ENCODE assay signal across 8 cellular contexts in the genomic region with DNA sequence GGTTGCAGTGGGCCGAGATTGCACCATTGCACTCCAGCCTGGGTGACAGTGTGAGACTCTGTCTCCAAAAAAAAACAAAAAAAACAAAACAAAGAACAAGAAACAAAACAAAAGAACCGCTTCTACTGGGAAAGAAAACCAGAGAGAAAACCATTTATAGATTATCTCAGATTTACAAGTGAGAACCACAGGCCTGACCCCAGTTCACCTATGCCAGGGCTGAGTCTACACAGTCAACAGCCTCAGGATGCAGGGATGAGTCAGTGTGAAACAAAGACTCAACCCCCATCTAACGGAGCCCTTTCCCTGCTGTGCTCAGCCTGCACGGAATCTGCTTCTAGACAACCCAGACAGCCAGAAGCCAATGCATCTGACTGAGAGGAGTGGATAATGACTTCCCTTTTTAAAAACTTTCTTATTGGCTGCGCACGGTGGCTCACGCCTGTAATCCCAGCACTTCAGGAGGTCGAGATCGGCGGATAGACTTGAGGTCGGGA. TPM values are rescaled to one million over a fixed set of nuclear protein-coding genes. Genes with fewer than 3 reads are reported as not detected.
DNase-seq lines count a peak whose midpoint lies in the region; ATAC-seq and TF ChIP-seq lines count a peak whose summit lies in the region.

No MANE protein-coding gene starts in this region.

- H3K4me3 ChIP-seq in mucosa of descending colon, result no peak overlapping the region
- H3K4me3 ChIP-seq in tibial artery, result no peak overlapping the region
- no peak overlapping the region for H3K4me3 ChIP-seq in testis

- no peak for TF ChIP-seq CTCF in mucosa of descending colon (IDR thresholded peaks at IDR 0.05)
- TF ChIP-seq CTCF in tibial artery (IDR thresholded peaks at IDR 0.05), result no peak
- no peak for TF ChIP-seq CTCF in testis (IDR thresholded peaks at IDR 0.05)

- WGBS in testis, 2 donors, result 92 to 98% methylated on average over 11 of the region's 11 CpGs

- H3K27me3 ChIP-seq in tibial artery (no peaks in the 10 kb centered on the region), testis (no peaks in the 10 kb centered on the region)

- H3K9me3 ChIP-seq in mucosa of descending colon (no peaks in the 10 kb centered on the region), tibial artery (no peaks in the 10 kb centered on the region), testis (no peaks in the 10 kb centered on the region)

- H3K4me1 ChIP-seq in mucosa of descending colon (ENCODE audit: low read depth), result no peaks in the 10 kb centered on the region
- H3K4me1 ChIP-seq in tibial artery, result no peaks in the 10 kb centered on the region
- H3K4me1 ChIP-seq in testis, result peaks cover 16% of the 10 kb centered on the region

- H3K27ac ChIP-seq in tibial artery (no peak overlapping the region), testis (no peak overlapping the region)

- peak; percentile 85 for ATAC-seq in GM18502 (IDR thresholded peaks at IDR 0.05; ENCODE audit: poor library complexity, unreplicated experiment)
- ATAC-seq in HG02610 (IDR thresholded peaks at IDR 0.05; ENCODE audit: unreplicated experiment), result peak; percentile 89
- peak; percentile 51 for ATAC-seq in mucosa of descending colon

- intact Hi-C loops in mucosa of descending colon (cut with DNase I, micrococcal nuclease), result no loop called here
- intact Hi-C loops in tibial artery (cut with DNase I; ENCODE audit: low total_unique reads), result no loop called here
- intact Hi-C loops in testis (cut with DNase I; ENCODE audit: low total_unique reads), result no loop called here

- DNase-seq in NOMO-1 treated with dmso at 0.1 percent for 144 hours (lab: John Stamatoyannopoulos, UW; ENCODE audit: unreplicated experiment) (peak; percentile 30), mucosa of descending colon (no peak), DMS79 treated with DMSO at 0.1 percent for 48 hours (lab: John Stamatoyannopoulos, UW) (no peak), tibial artery (no peak), testis (no peak)
- DNase-seq in activated T-helper 9 cell treated with anti-CD3 and anti-CD28 coated beads, Interleukin-2, amount 50 U/mL, for 16 hours (ENCODE audit: low read depth), result peak; percentile 60

- H3K36me3 ChIP-seq in mucosa of descending colon (ENCODE audit: low read depth), result no peaks in the 10 kb centered on the region
- no peaks in the 10 kb centered on the region for H3K36me3 ChIP-seq in tibial artery
- H3K36me3 ChIP-seq in testis (ENCODE audit: low read depth, missing control alignments), result no peaks in the 10 kb centered on the region

- no peak for TF ChIP-seq POLR2A in testis (IDR thresholded peaks at IDR 0.05)

RNA-seq across cellular contexts. Expression of a gene that starts 25.5 kb away (rescaled TPM):
- total RNA-seq in mucosa of descending colon, result 100 to 1,000 TPM; 204 to 256 (median 251) TPM
- total RNA-seq in testis, result 100 to 1,000 TPM; 260 to 261 TPM
- polyA plus RNA-seq in testis (ENCODE audit: insufficient read depth, low read depth, low replicate concordance), result 374 TPM

Comparison
In these comparisons a context has a peak if more than half of its experiments do, and no peak if none do; other contexts are left out.
1. DNase-seq: peak in NOMO-1 treated with dmso at 0.1 percent for 144 hours (single experiment) and activated T-helper 9 cell treated with anti-CD3 and anti-CD28 coated beads, Interleukin-2, amount 50 U/mL, for 16 hours (single experiment); none in mucosa of descending colon (0 of 3), DMS79 treated with DMSO at 0.1 percent for 48 hours (single experiment), tibial artery (0 of 2) and testis (single experiment).
2. Peak in every context shown above with its lines, with median percentiles within 50 percentile points of each other: ATAC-seq.